In genomic region chr15:73800662-73801345, GRCh38 we compare ENCODE assay signal across 10 cellular contexts. TPM values are rescaled to one million over a fixed set of nuclear protein-coding genes. Genes with fewer than 3 reads are reported as not detected.
DNase-seq lines count a peak whose midpoint lies in the region; ATAC-seq and TF ChIP-seq lines count a peak whose summit lies in the region.
"Had no signal": no experiment of that assay in that cellular context is flagged by ENCODE, and none has a peak within 500 bp of the region (broad histone marks: within the 10 kb centered on the region; RNA-seq: fewer than 3 reads in every experiment).

No MANE protein-coding gene starts in this region.

- no peak overlapping the region for H3K27ac Mint-ChIP-seq in activated CD4-positive, alpha-beta T cell treated with anti-CD3 and anti-CD28 coated beads, Interleukin-2, amount 10 ng/mL, durations not matched to agents 24 days and 14 days

- no peaks in the 10 kb centered on the region for H3K27me3 Mint-ChIP-seq in activated CD4-positive, alpha-beta T cell treated with anti-CD3 and anti-CD28 coated beads, Interleukin-2, amount 10 ng/mL, durations not matched to agents 24 days and 14 days

- intact Hi-C loops in sciatic nerve (cut with DNase I) = no loop called here
- intact Hi-C loops in activated CD4-positive, alpha-beta T cell treated with anti-CD3 and anti-CD28 coated beads, Interleukin-2, amount 10 ng/mL, durations not matched to agents 24 days and 14 days (cut with micrococcal nuclease) = no loop called here

- no peaks in the 10 kb centered on the region for H3K9me3 Mint-ChIP-seq in activated CD4-positive, alpha-beta T cell treated with anti-CD3 and anti-CD28 coated beads, Interleukin-2, amount 10 ng/mL, durations not matched to agents 24 days and 14 days

- no peak for TF ChIP-seq POLR2A in tibial nerve (IDR thresholded peaks at IDR 0.05)

- no peak overlapping the region for H3K4me3 Mint-ChIP-seq in activated CD4-positive, alpha-beta T cell treated with anti-CD3 and anti-CD28 coated beads, Interleukin-2, amount 10 ng/mL, durations not matched to agents 24 days and 14 days

- no peaks in the 10 kb centered on the region for H3K4me1 Mint-ChIP-seq in activated CD4-positive, alpha-beta T cell treated with anti-CD3 and anti-CD28 coated beads, Interleukin-2, amount 10 ng/mL, durations not matched to agents 24 days and 14 days

- H3K4me1 ChIP-seq in tibial nerve = peaks cover 0 to 25% (median 0%) of the 10 kb centered on the region in 4 donors
- H3K4me1 ChIP-seq: pancreas had no signal

- no peaks in the 10 kb centered on the region for H3K36me3 ChIP-seq in tibial nerve
- H3K36me3 ChIP-seq: pancreas had no signal

- 41% methylated on average over 11 of the region's 11 CpGs for whole genome bisulfite sequencing in tibial nerve, 2 donors

- H3K27me3 ChIP-seq in tibial nerve = no peaks in the 10 kb centered on the region
- H3K27me3 ChIP-seq: pancreas had no signal

- no peak for TF ChIP-seq EP300 in tibial nerve (IDR thresholded peaks at IDR 0.05)

- peak overlapping the region in 1 of 4 donors; percentile 54 for H3K27ac ChIP-seq in tibial nerve
- H3K27ac ChIP-seq: pancreas had no signal

- ATAC-seq in SK-N-SH treated with all-trans-retinoic acid at 6 μM for 48 hours (peak; percentile 88), sciatic nerve (peak; percentile 48), GM21619 (IDR thresholded peaks at IDR 0.05; ENCODE audit: unreplicated experiment) (no peak)

- H3K9me3 ChIP-seq in tibial nerve = no peaks in the 10 kb centered on the region
- H3K9me3 ChIP-seq: pancreas had no signal

- TF ChIP-seq CTCF in tibial nerve (IDR thresholded peaks at IDR 0.05) = no peak

- H3K36me3 Mint-ChIP-seq in activated CD4-positive, alpha-beta T cell treated with anti-CD3 and anti-CD28 coated beads, Interleukin-2, amount 10 ng/mL, durations not matched to agents 24 days and 14 days (ENCODE audit: low read depth) = no peaks in the 10 kb centered on the region

- H3K4me3 ChIP-seq in tibial nerve = no peak overlapping the region
- H3K4me3 ChIP-seq: pancreas had no signal

- DNase-seq in GM03348 (ENCODE audit: low spot score) = peak; percentile 90
- peak; percentile 68 for DNase-seq in glomerular visceral epithelial cell (ENCODE audit: extremely low spot score)
- DNase-seq in sciatic nerve (ENCODE audit: low spot score) = no peak
- DNase-seq in activated CD4-positive, alpha-beta T cell treated with anti-CD3 and anti-CD28 coated beads, Interleukin-2, amount 10 ng/mL, durations not matched to agents 24 days and 14 days = no peak
- no peak for DNase-seq in iPS-NIHi7 (ENCODE audit: extremely low spot score)
- no peak for DNase-seq in tibial nerve (ENCODE audit: low spot score in 2 of 2)
- DNase-seq: activated gamma-delta T cell treated with Interleukin-2 at 50 U/mL for 16 hours, pancreas had no signal

TF ChIP-seq in SK-N-SH treated with all-trans-retinoic acid at 6 μM for 48 hours, 23 proteins besides CTCF, POLR2A, EP300 and RAD21:
- TF ChIP-seq GLIS3 (CRISPR knock-in tag; IDR thresholded peaks at IDR 0.05) (no peak), ARNTL (CRISPR knock-in tag; IDR thresholded peaks at IDR 0.05; ENCODE audit: borderline replicate concordance, low read depth) (no peak), PPARA (CRISPR knock-in tag; IDR thresholded peaks at IDR 0.05; ENCODE audit: borderline replicate concordance) (no peak), ZNF565 (CRISPR knock-in tag; conservative IDR thresholded peaks at IDR 0.05; ENCODE audit: low read depth) (no peak), ZNF70 (CRISPR knock-in tag; IDR thresholded peaks at IDR 0.05) (no peak), POU6F1 (CRISPR knock-in tag; IDR thresholded peaks at IDR 0.05; ENCODE audit: borderline replicate concordance, low read depth) (no peak), BACH2 (CRISPR knock-in tag; IDR thresholded peaks at IDR 0.05; ENCODE audit: borderline replicate concordance) (no peak), CSDC2 (CRISPR knock-in tag; IDR thresholded peaks at IDR 0.05) (no peak), ZC3H10 (CRISPR knock-in tag; IDR thresholded peaks at IDR 0.05) (no peak), ESRRG (CRISPR knock-in tag; IDR thresholded peaks at IDR 0.05) (no peak), ZFP30 (CRISPR knock-in tag; IDR thresholded peaks at IDR 0.05) (no peak), TOX (CRISPR knock-in tag; IDR thresholded peaks at IDR 0.05; ENCODE audit: borderline replicate concordance) (no peak), ZFP3 (CRISPR knock-in tag; IDR thresholded peaks at IDR 0.05) (no peak), ZNF8 (CRISPR knock-in tag; IDR thresholded peaks at IDR 0.05) (no peak), ISL1 (CRISPR knock-in tag; IDR thresholded peaks at IDR 0.05) (no peak), SNAI2 (CRISPR knock-in tag; IDR thresholded peaks at IDR 0.05) (no peak)
- TF ChIP-seq, protein P1, sequence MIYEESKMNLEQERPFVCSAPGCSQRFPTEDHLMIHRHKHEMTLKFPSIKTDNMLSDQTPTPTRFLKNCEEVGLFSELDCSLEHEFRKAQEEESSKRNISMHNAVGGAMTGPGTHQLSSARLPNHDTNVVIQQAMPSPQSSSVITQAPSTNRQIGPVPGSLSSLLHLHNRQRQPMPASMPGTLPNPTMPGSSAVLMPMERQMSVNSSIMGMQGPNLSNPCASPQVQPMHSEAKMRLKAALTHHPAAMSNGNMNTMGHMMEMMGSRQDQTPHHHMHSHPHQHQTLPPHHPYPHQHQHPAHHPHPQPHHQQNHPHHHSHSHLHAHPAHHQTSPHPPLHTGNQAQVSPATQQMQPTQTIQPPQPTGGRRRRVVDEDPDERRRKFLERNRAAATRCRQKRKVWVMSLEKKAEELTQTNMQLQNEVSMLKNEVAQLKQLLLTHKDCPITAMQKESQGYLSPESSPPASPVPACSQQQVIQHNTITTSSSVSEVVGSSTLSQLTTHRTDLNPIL (CRISPR knock-in tag; IDR thresholded peaks at IDR 0.05; ENCODE audit: low read depth) = no peak
- TF ChIP-seq, protein P2, sequence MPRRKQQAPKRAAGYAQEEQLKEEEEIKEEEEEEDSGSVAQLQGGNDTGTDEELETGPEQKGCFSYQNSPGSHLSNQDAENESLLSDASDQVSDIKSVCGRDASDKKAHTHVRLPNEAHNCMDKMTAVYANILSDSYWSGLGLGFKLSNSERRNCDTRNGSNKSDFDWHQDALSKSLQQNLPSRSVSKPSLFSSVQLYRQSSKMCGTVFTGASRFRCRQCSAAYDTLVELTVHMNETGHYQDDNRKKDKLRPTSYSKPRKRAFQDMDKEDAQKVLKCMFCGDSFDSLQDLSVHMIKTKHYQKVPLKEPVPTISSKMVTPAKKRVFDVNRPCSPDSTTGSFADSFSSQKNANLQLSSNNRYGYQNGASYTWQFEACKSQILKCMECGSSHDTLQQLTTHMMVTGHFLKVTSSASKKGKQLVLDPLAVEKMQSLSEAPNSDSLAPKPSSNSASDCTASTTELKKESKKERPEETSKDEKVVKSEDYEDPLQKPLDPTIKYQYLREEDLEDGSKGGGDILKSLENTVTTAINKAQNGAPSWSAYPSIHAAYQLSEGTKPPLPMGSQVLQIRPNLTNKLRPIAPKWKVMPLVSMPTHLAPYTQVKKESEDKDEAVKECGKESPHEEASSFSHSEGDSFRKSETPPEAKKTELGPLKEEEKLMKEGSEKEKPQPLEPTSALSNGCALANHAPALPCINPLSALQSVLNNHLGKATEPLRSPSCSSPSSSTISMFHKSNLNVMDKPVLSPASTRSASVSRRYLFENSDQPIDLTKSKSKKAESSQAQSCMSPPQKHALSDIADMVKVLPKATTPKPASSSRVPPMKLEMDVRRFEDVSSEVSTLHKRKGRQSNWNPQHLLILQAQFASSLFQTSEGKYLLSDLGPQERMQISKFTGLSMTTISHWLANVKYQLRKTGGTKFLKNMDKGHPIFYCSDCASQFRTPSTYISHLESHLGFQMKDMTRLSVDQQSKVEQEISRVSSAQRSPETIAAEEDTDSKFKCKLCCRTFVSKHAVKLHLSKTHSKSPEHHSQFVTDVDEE (CRISPR knock-in tag; IDR thresholded peaks at IDR 0.05) = no peak
- TF ChIP-seq, protein P3, sequence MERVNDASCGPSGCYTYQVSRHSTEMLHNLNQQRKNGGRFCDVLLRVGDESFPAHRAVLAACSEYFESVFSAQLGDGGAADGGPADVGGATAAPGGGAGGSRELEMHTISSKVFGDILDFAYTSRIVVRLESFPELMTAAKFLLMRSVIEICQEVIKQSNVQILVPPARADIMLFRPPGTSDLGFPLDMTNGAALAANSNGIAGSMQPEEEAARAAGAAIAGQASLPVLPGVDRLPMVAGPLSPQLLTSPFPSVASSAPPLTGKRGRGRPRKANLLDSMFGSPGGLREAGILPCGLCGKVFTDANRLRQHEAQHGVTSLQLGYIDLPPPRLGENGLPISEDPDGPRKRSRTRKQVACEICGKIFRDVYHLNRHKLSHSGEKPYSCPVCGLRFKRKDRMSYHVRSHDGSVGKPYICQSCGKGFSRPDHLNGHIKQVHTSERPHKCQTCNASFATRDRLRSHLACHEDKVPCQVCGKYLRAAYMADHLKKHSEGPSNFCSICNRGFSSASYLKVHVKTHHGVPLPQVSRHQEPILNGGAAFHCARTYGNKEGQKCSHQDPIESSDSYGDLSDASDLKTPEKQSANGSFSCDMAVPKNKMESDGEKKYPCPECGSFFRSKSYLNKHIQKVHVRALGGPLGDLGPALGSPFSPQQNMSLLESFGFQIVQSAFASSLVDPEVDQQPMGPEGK (CRISPR knock-in tag; IDR thresholded peaks at IDR 0.05; ENCODE audit: borderline replicate concordance) = no peak

RNA-seq across cellular contexts. Expression of gene INSYN1, which starts 47.7 kb away (rescaled TPM):
- total RNA-seq in sciatic nerve (7.8 TPM), tibial nerve (10 to 100 TPM in 2 of 4 donors, 1 to 10 TPM in 2; 2.8 to 10.9 (median 6.7) TPM)
- not detected in 2 replicates for total RNA-seq in activated CD4-positive, alpha-beta T cell treated with anti-CD3 and anti-CD28 coated beads, Interleukin-2, amount 10 ng/mL, durations not matched to agents 24 days and 14 days

Comparison
In these comparisons a context has a peak if more than half of its experiments do, and no peak if none do; other contexts are left out.
1. DNase-seq: peak in GM03348 (single experiment) and glomerular visceral epithelial cell (single experiment); none in sciatic nerve (single experiment), activated CD4-positive, alpha-beta T cell treated with anti-CD3 and anti-CD28 coated beads, Interleukin-2, amount 10 ng/mL, durations not matched to agents 24 days and 14 days (single experiment), iPS-NIHi7 (single experiment) and tibial nerve (0 of 2).